ENCODE assay signal across 20 cellular contexts in the genomic region with DNA sequence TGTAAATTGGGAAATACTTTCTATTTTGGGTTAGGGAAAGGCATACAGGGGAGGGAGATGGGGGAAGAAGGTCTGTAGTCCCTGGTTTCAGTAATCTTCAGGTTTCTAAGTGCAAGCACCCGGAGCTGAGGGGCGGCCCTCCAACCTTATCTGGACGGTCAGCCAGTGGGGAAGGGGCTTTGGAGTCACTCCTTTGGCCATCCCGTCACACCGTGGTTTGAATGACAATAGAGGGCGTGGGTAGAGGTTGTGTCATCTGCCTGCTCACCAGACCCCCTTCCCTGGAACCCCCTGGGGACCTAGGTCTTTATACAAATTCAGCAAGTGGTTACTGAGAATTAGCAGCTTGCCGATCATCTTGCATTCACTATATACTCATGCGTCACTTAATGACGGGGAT. TPM values are rescaled to one million over a fixed set of nuclear protein-coding genes. Genes with fewer than 3 reads are reported as not detected.
A peak's percentile ranks its signal among the peaks of the same experiment; 100 is the strongest.
DNase-seq lines count a peak whose midpoint lies in the region; ATAC-seq and TF ChIP-seq lines count a peak whose summit lies in the region.
"Had no signal": no experiment of that assay in that cellular context is flagged by ENCODE, and none has a peak within 500 bp of the region (broad histone marks: within the 10 kb centered on the region; RNA-seq: fewer than 3 reads in every experiment).

No MANE protein-coding gene starts in this region.

- H3K27ac Mint-ChIP-seq in GM23338: no peak overlapping the region
- H3K27ac Mint-ChIP-seq: activated CD8-positive, alpha-beta T cell treated with anti-CD3 and anti-CD28 coated beads for 36 hours; activated naive CD8-positive, alpha-beta T cell treated with anti-CD3 and anti-CD28 coated beads for 36 hours had no signal

- H2AFZ ChIP-seq in GM23338: no peak overlapping the region

- TF ChIP-seq CTCF in GM23338 (conservative IDR thresholded peaks at IDR 0.05; ENCODE audit: low read depth in 2 of 2): no peak
- TF ChIP-seq CTCF in RWPE1 (conservative IDR thresholded peaks at IDR 0.05; ENCODE audit: low read depth): no peak
- TF ChIP-seq CTCF in spleen (IDR thresholded peaks at IDR 0.05 in 8 of 11, conservative IDR thresholded peaks at IDR 0.05 in 3 of 11): no peak

- H3K27me3 ChIP-seq in GM23338 (ENCODE audit: insufficient read depth): no peaks in the 10 kb centered on the region
- H3K27me3 ChIP-seq in spleen (replicated peaks in 1 of 7): no peaks in the 10 kb centered on the region

- H3K36me3 Mint-ChIP-seq in GM23338 (ENCODE audit: low read depth): no peaks in the 10 kb centered on the region

- peak overlapping the region; percentile 23; the same call in 1 of the 2 replicates for H3K4me2 ChIP-seq in GM23338

- no peaks in the 10 kb centered on the region for H3K9me2 ChIP-seq in GM23338 (ENCODE audit: insufficient read depth)

- TF ChIP-seq POLR2A in spleen (IDR thresholded peaks at IDR 0.05): no peak

- H4K20me1 ChIP-seq in GM23338 (replicated peaks; ENCODE audit: insufficient read depth): peaks cover 60% of the 10 kb centered on the region

- POLR2A ChIA-PET in RWPE1 (lab: Yijun Ruan, JAX; ENCODE audit: low non-redundant PET): no interaction called here

- no peaks in the 10 kb centered on the region for H3K9me3 ChIP-seq in spleen
- H3K9me3 ChIP-seq: mucosa of descending colon had no signal

- H3K9me3 Mint-ChIP-seq in GM23338: no peaks in the 10 kb centered on the region
- H3K9me3 Mint-ChIP-seq: activated CD8-positive, alpha-beta T cell treated with anti-CD3 and anti-CD28 coated beads for 36 hours; activated naive CD8-positive, alpha-beta T cell treated with anti-CD3 and anti-CD28 coated beads for 36 hours had no signal

- H3K36me3 ChIP-seq in GM23338 (ENCODE audit: insufficient read depth) (no peaks in the 10 kb centered on the region), spleen (peaks cover 0 to 44% (median 1%) of the 10 kb centered on the region in 6 donors)

- peaks cover 95% of the 10 kb centered on the region for H3K79me2 ChIP-seq in GM23338 (replicated peaks; ENCODE audit: insufficient read depth)

- peaks cover 42% of the 10 kb centered on the region for H3K4me1 Mint-ChIP-seq in GM23338

- peak; percentile 79 for ATAC-seq in GM23338
- ATAC-seq in HG03159 (IDR thresholded peaks at IDR 0.05; ENCODE audit: unreplicated experiment): no peak
- ATAC-seq in HG02763 (IDR thresholded peaks at IDR 0.05; ENCODE audit: unreplicated experiment): no peak
- ATAC-seq: left colon, mucosa of descending colon, right cardiac atrium had no signal

- H3K4me1 ChIP-seq in GM23338 (ENCODE audit: insufficient read depth) (peaks cover 19% of the 10 kb centered on the region), spleen (peaks cover 0 to 82% (median 33%) of the 10 kb centered on the region in 6 donors)

- H3K4me3 ChIP-seq in GM23338: no peak overlapping the region
- no peak overlapping the region for H3K4me3 ChIP-seq in spleen
- H3K4me3 ChIP-seq: mucosa of descending colon had no signal

- H3F3A ChIP-seq in GM23338 (replicated peaks; ENCODE audit: low read depth): no peaks in the 10 kb centered on the region

- H3K27ac ChIP-seq in GM23338 (ENCODE audit: low read depth): no peak overlapping the region
- peak overlapping the region; percentile 49 for H3K27ac ChIP-seq in RWPE1
- peak overlapping the region; percentile 62 for H3K27ac ChIP-seq in epithelial cell of prostate
- H3K27ac ChIP-seq in spleen: no peak overlapping the region
- H3K27ac ChIP-seq: HL-60 had no signal

- DNase-seq in GM23338 (ENCODE audit: low spot score) (peak; percentile 34), RWPE1 (ENCODE audit: low spot score) (no peak), epithelial cell of prostate (ENCODE audit: low read depth, low spot score) (no peak), spleen (peak; percentile 38)
- no peak for DNase-seq in activated CD4-positive, CD25-positive, alpha-beta regulatory T cell treated with anti-CD3 and anti-CD28 coated beads, Interleukin-2, amount 50 U/mL, for 72 hours
- DNase-seq: activated CD8-positive, alpha-beta T cell treated with anti-CD3 and anti-CD28 coated beads for 36 hours; activated naive CD8-positive, alpha-beta T cell treated with anti-CD3 and anti-CD28 coated beads for 36 hours; AML-193; Calu3; KBM-7; left colon; mucosa of descending colon; NCI-H1048; NCI-H2081 treated with DMSO at 0.1 percent for 48 hours; NCI-H524; right cardiac atrium; stimulated activated CD4-positive, alpha-beta T cell treated with anti-CD3 and anti-CD28 coated beads, Interleukin-1b, Interleukin-23, amount 100 ng/mL, for 48 hours had no signal

- no peak overlapping the region; the same call in 2 of the 3 replicates for H3K4me3 Mint-ChIP-seq in GM23338
- H3K4me3 Mint-ChIP-seq: activated CD8-positive, alpha-beta T cell treated with anti-CD3 and anti-CD28 coated beads for 36 hours; activated naive CD8-positive, alpha-beta T cell treated with anti-CD3 and anti-CD28 coated beads for 36 hours had no signal

- CTCF ChIA-PET in RWPE1 (lab: Yijun Ruan, JAX): no interaction called here

- WGBS in spleen, 5 donors: 83 to 94% (median 86%) methylated on average over 9 of the region's 9 CpGs

- peaks cover 8% of the 10 kb centered on the region for H3K27me3 Mint-ChIP-seq in GM23338 (ENCODE audit: insufficient read depth, low read depth, poor library complexity)
- H3K27me3 Mint-ChIP-seq: activated CD8-positive, alpha-beta T cell treated with anti-CD3 and anti-CD28 coated beads for 36 hours; activated naive CD8-positive, alpha-beta T cell treated with anti-CD3 and anti-CD28 coated beads for 36 hours had no signal

- intact Hi-C loops in spleen (cut with DNase I; ENCODE audit: low total_unique reads): no loop called here

TF ChIP-seq in GM23338, 12 proteins besides CTCF, POLR2A, EP300 and RAD21 (continues in another document):
- TF ChIP-seq STAT1 (IDR thresholded peaks at IDR 0.05; ENCODE audit: unreplicated experiment) (no peak), ZNF114 (CRISPR knock-in tag; IDR thresholded peaks at IDR 0.05) (no peak), CREB1 (CRISPR knock-in tag; IDR thresholded peaks at IDR 0.05; ENCODE audit: low read depth) (no peak), ZNF331 (CRISPR knock-in tag; IDR thresholded peaks at IDR 0.05; ENCODE audit: low read depth) (no peak), EZH2phosphoT487 (IDR thresholded peaks at IDR 0.05; ENCODE audit: unreplicated experiment) (no peak), EZH2 (IDR thresholded peaks at IDR 0.05; ENCODE audit: low read depth, unreplicated experiment) (no peak), JUNB (IDR thresholded peaks at IDR 0.05; ENCODE audit: unreplicated experiment) (no peak), NANOG (IDR thresholded peaks at IDR 0.05; ENCODE audit: borderline replicate concordance) (no peak)
- TF ChIP-seq, protein P1, sequence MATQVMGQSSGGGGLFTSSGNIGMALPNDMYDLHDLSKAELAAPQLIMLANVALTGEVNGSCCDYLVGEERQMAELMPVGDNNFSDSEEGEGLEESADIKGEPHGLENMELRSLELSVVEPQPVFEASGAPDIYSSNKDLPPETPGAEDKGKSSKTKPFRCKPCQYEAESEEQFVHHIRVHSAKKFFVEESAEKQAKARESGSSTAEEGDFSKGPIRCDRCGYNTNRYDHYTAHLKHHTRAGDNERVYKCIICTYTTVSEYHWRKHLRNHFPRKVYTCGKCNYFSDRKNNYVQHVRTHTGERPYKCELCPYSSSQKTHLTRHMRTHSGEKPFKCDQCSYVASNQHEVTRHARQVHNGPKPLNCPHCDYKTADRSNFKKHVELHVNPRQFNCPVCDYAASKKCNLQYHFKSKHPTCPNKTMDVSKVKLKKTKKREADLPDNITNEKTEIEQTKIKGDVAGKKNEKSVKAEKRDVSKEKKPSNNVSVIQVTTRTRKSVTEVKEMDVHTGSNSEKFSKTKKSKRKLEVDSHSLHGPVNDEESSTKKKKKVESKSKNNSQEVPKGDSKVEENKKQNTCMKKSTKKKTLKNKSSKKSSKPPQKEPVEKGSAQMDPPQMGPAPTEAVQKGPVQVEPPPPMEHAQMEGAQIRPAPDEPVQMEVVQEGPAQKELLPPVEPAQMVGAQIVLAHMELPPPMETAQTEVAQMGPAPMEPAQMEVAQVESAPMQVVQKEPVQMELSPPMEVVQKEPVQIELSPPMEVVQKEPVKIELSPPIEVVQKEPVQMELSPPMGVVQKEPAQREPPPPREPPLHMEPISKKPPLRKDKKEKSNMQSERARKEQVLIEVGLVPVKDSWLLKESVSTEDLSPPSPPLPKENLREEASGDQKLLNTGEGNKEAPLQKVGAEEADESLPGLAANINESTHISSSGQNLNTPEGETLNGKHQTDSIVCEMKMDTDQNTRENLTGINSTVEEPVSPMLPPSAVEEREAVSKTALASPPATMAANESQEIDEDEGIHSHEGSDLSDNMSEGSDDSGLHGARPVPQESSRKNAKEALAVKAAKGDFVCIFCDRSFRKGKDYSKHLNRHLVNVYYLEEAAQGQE (IDR thresholded peaks at IDR 0.05; ENCODE audit: unreplicated experiment): no peak

RNA-seq across cellular contexts. Expression of gene STK35, which starts 29.0 kb away (rescaled TPM):
- total RNA-seq in GM23338 (2014; rRNA removed; shearing (Covaris generic)): 51.4 and 59.7 TPM in 2 replicates
- polyA plus RNA-seq in GM23338 (2016; fragmentation: Nextera tagmentation; extraction: Ambion mirVana): 14.2 and 15.9 TPM in 2 replicates
- 10 to 100 TPM; 12.1 to 25.4 (median 16.7) TPM for total RNA-seq in spleen
- 1 to 10 TPM; 1.8 to 4.7 (median 2.2) TPM for polyA plus RNA-seq in spleen

Comparison
In these comparisons a context has a peak if more than half of its experiments do, and no peak if none do; other contexts are left out.
1. DNase-seq: peak in GM23338 (single experiment) and spleen (single experiment); none in RWPE1 (single experiment), epithelial cell of prostate (single experiment) and activated CD4-positive, CD25-positive, alpha-beta regulatory T cell treated with anti-CD3 and anti-CD28 coated beads, Interleukin-2, amount 50 U/mL, for 72 hours (single experiment).
2. H3K27ac ChIP-seq: peak in RWPE1 (single experiment) and epithelial cell of prostate (single experiment); none in GM23338 (single experiment) and spleen (0 of 8).